Comparison of ENCODE assay signal across 17 cellular contexts in the genomic region with DNA sequence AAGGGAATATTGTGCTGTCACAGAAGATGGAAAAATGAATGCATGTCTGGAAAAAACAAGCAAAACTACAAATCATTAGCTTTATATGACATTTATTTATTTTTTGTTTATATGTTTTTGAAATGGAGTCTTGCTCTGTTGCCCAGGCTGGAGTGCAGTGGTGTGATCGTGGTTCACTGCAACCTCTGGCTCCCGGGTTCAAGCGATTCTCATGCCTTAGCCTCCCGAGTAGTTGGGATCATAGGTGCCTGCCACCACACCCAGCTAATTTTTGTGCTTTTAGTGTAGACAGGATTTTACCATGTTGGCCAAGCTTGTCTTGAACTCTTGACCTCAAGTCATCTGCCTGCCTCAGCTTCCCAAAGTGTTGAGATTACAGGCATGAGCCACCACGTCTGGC. TPM values are rescaled to one million over a fixed set of nuclear protein-coding genes. Genes with fewer than 3 reads are reported as not detected.
DNase-seq lines count a peak whose midpoint lies in the region; ATAC-seq and TF ChIP-seq lines count a peak whose summit lies in the region.
"Had no signal": no experiment of that assay in that cellular context is flagged by ENCODE, and none has a peak within 500 bp of the region (broad histone marks: within the 10 kb centered on the region; RNA-seq: fewer than 3 reads in every experiment).

No MANE protein-coding gene starts in this region.

- peaks cover 36% of the 10 kb centered on the region for H3K4me1 Mint-ChIP-seq in activated CD4-positive, alpha-beta T cell treated with anti-CD3 and anti-CD28 coated beads, Interleukin-2, amount 10 ng/mL, durations not matched to agents 24 days and 14 days
- peaks cover 23% of the 10 kb centered on the region for H3K4me1 Mint-ChIP-seq in activated T-helper 2 cell treated with anti-CD3 and anti-CD28 coated beads, Interferon-gamma antibody, Interleukin-2, Interleukin-4, amounts not matched to agents 10 μg/mL and 5 μg/mL and 100 μg/mL, durations not matched to agents 14 hours and 24 hours and 36 hours (ENCODE audit: low read depth)
- peaks cover 40 to 55% of the 10 kb centered on the region in 2 donors for H3K4me1 Mint-ChIP-seq in natural killer cell

- WGBS in hepatocyte (ENCODE audit: low lambda C conversion rate, missing lambda C conversion rate): 92% methylated on average over 5 of the region's 5 CpGs

- H3K4me2 ChIP-seq in hepatocyte: no peak overlapping the region
- H3K4me2 ChIP-seq: A549 had no signal

- POLR2A ChIA-PET in HEK293 (lab: Yijun Ruan, JAX): interaction anchor here (0.5 to 0.7 kb wide), 2 partner anchors 28 to 223 kb away, joined by 3 read pairs; no protein-coding TSS in a partner anchor

- peaks cover 4 to 7% of the 10 kb centered on the region in 2 experiments; a peak in 2 of 3 replicates for H3K36me3 ChIP-seq in HEK293 (ENCODE audit: control insufficient read depth in 2 of 2, insufficient read depth in 1 of 2, low read length in 2 of 2)
- no peaks in the 10 kb centered on the region for H3K36me3 ChIP-seq in hepatocyte (replicated peaks; ENCODE audit: insufficient read depth, low read depth)

- no peak for DNase-seq in activated CD4-positive, alpha-beta T cell treated with anti-CD3 and anti-CD28 coated beads, Interleukin-2, amount 10 ng/mL, durations not matched to agents 24 days and 14 days
- DNase-seq in activated CD4-positive, alpha-beta T cell treated with anti-CD3 and anti-CD28 coated beads for 48 hours: no peak
- DNase-seq in activated T-helper 2 cell treated with anti-CD3 and anti-CD28 coated beads, Interferon-gamma antibody, Interleukin-2, Interleukin-4, amounts not matched to agents 10 μg/mL and 5 μg/mL and 100 μg/mL, durations not matched to agents 14 hours and 24 hours and 36 hours (ENCODE audit: low spot score): no peak
- DNase-seq in natural killer cell: no peak
- DNase-seq in left colon: no peak
- no peak for DNase-seq in Kasumi-1 (lab: John Stamatoyannopoulos, UW)
- no peak for DNase-seq in hepatocyte (ENCODE audit: low spot score)
- DNase-seq: activated CD4-positive, CD25-positive, alpha-beta regulatory T cell; aorta; HCEC 1CT; mesenchymal stem cell; NCI-H1436 treated with DMSO at 0.1 percent for 48 hours; retina; RPMI8226; stimulated activated CD4-positive, alpha-beta T cell treated with anti-CD3 and anti-CD28 coated beads, Interleukin-15, amount 100 ng/mL, for 24 hours had no signal

- no peak overlapping the region for H2AFZ ChIP-seq in hepatocyte

- peak overlapping the region; percentile 75 for H3K27ac Mint-ChIP-seq in activated CD4-positive, alpha-beta T cell treated with anti-CD3 and anti-CD28 coated beads, Interleukin-2, amount 10 ng/mL, durations not matched to agents 24 days and 14 days
- peak overlapping the region; percentile 67 for H3K27ac Mint-ChIP-seq in activated T-helper 2 cell treated with anti-CD3 and anti-CD28 coated beads, Interferon-gamma antibody, Interleukin-2, Interleukin-4, amounts not matched to agents 10 μg/mL and 5 μg/mL and 100 μg/mL, durations not matched to agents 14 hours and 24 hours and 36 hours
- H3K27ac Mint-ChIP-seq in natural killer cell: peak overlapping the region; percentile 78 to 89

- no peaks in the 10 kb centered on the region for H3K27me3 ChIP-seq in hepatocyte

- H3K9me2 ChIP-seq in hepatocyte (replicated peaks; ENCODE audit: insufficient read depth): no peaks in the 10 kb centered on the region

- peaks cover 56% of the 10 kb centered on the region for H3K79me2 ChIP-seq in hepatocyte

- no peak overlapping the region for H3K27ac ChIP-seq in HEK293 (ENCODE audit: extremely low read depth, low read depth, low read length)
- H3K27ac ChIP-seq in hepatocyte: no peak overlapping the region
- H3K27ac ChIP-seq: A549 had no signal

- H3K4me3 Mint-ChIP-seq in activated CD4-positive, alpha-beta T cell treated with anti-CD3 and anti-CD28 coated beads, Interleukin-2, amount 10 ng/mL, durations not matched to agents 24 days and 14 days: peak overlapping the region; percentile 36
- peak overlapping the region; percentile 18 for H3K4me3 Mint-ChIP-seq in activated T-helper 2 cell treated with anti-CD3 and anti-CD28 coated beads, Interferon-gamma antibody, Interleukin-2, Interleukin-4, amounts not matched to agents 10 μg/mL and 5 μg/mL and 100 μg/mL, durations not matched to agents 14 hours and 24 hours and 36 hours (ENCODE audit: low read depth)
- H3K4me3 Mint-ChIP-seq in natural killer cell: peak overlapping the region; percentile 72

- H3K9me3 Mint-ChIP-seq in activated CD4-positive, alpha-beta T cell treated with anti-CD3 and anti-CD28 coated beads, Interleukin-2, amount 10 ng/mL, durations not matched to agents 24 days and 14 days: no peaks in the 10 kb centered on the region
- no peaks in the 10 kb centered on the region for H3K9me3 Mint-ChIP-seq in activated T-helper 2 cell treated with anti-CD3 and anti-CD28 coated beads, Interferon-gamma antibody, Interleukin-2, Interleukin-4, amounts not matched to agents 10 μg/mL and 5 μg/mL and 100 μg/mL, durations not matched to agents 14 hours and 24 hours and 36 hours
- H3K9me3 Mint-ChIP-seq in natural killer cell: no peaks in the 10 kb centered on the region

- ATAC-seq in natural killer cell: no peak
- no peak for ATAC-seq in left colon

- H3K4me1 ChIP-seq in HEK293 (ENCODE audit: control insufficient read depth, insufficient read depth, low read length): no peaks in the 10 kb centered on the region; the same call in 1 of the 2 replicates
- no peaks in the 10 kb centered on the region for H3K4me1 ChIP-seq in hepatocyte (ENCODE audit: insufficient read depth)
- H3K4me1 ChIP-seq: A549 had no signal

- no peaks in the 10 kb centered on the region for H4K20me1 ChIP-seq in hepatocyte (ENCODE audit: insufficient read depth, poor library complexity, severe bottlenecking)

- intact Hi-C loops in activated CD4-positive, alpha-beta T cell treated with anti-CD3 and anti-CD28 coated beads, Interleukin-2, amount 10 ng/mL, durations not matched to agents 24 days and 14 days (cut with micrococcal nuclease): no loop called here
- intact Hi-C loops in activated T-helper 2 cell treated with anti-CD3 and anti-CD28 coated beads, Interferon-gamma antibody, Interleukin-2, Interleukin-4, amounts not matched to agents 10 μg/mL and 5 μg/mL and 100 μg/mL, durations not matched to agents 14 hours and 24 hours and 36 hours (cut with micrococcal nuclease): no loop called here
- intact Hi-C loops in natural killer cell (cut with micrococcal nuclease): loop anchor here (2.0 kb wide), 1 partner anchor 16 kb away; the partner anchor contains the start of gene MARF1
- intact Hi-C loops in left colon (cut with DNase I, micrococcal nuclease): no loop called here

- H3K4me3 ChIP-seq in HEK293 (ENCODE audit: low read depth, low read length): no peak overlapping the region
- H3K4me3 ChIP-seq in hepatocyte: no peak overlapping the region
- H3K4me3 ChIP-seq: A549 had no signal

- TF ChIP-seq CTCF in HEK293 (tag by site-specific recombination; IDR thresholded peaks at IDR 0.05): no peak
- TF ChIP-seq CTCF in natural killer cell (IDR thresholded peaks at IDR 0.05): no peak
- TF ChIP-seq CTCF in hepatocyte (IDR thresholded peaks at IDR 0.05; ENCODE audit: poor library complexity): no peak

- H3K27me3 Mint-ChIP-seq in activated CD4-positive, alpha-beta T cell treated with anti-CD3 and anti-CD28 coated beads, Interleukin-2, amount 10 ng/mL, durations not matched to agents 24 days and 14 days: no peaks in the 10 kb centered on the region
- H3K27me3 Mint-ChIP-seq in activated T-helper 2 cell treated with anti-CD3 and anti-CD28 coated beads, Interferon-gamma antibody, Interleukin-2, Interleukin-4, amounts not matched to agents 10 μg/mL and 5 μg/mL and 100 μg/mL, durations not matched to agents 14 hours and 24 hours and 36 hours (ENCODE audit: low read depth): no peaks in the 10 kb centered on the region
- no peaks in the 10 kb centered on the region for H3K27me3 Mint-ChIP-seq in natural killer cell (ENCODE audit: low read depth in 2 of 2)

- peaks cover 43% of the 10 kb centered on the region for H3K36me3 Mint-ChIP-seq in activated CD4-positive, alpha-beta T cell treated with anti-CD3 and anti-CD28 coated beads, Interleukin-2, amount 10 ng/mL, durations not matched to agents 24 days and 14 days (ENCODE audit: low read depth)
- peaks cover 57% of the 10 kb centered on the region for H3K36me3 Mint-ChIP-seq in activated T-helper 2 cell treated with anti-CD3 and anti-CD28 coated beads, Interferon-gamma antibody, Interleukin-2, Interleukin-4, amounts not matched to agents 10 μg/mL and 5 μg/mL and 100 μg/mL, durations not matched to agents 14 hours and 24 hours and 36 hours (ENCODE audit: low read depth)
- H3K36me3 Mint-ChIP-seq in natural killer cell: no peaks in the 10 kb centered on the region

- CTCF ChIA-PET in HEK293 (lab: Yijun Ruan, JAX): interaction anchor here (0.9 to 1.4 kb wide), 2 partner anchors 15 to 46 kb away, joined by 4 read pairs; partner anchors contain the start of gene MARF1

- H3K9me3 ChIP-seq in HEK293 (ENCODE audit: control insufficient read depth, insufficient read depth, low read depth, low read length): no peaks in the 10 kb centered on the region
- H3K9me3 ChIP-seq in hepatocyte (ENCODE audit: low read depth): no peaks in the 10 kb centered on the region
- H3K9me3 ChIP-seq: A549 had no signal

TF ChIP-seq in HEK293, 187 proteins besides CTCF, POLR2A, EP300 and RAD21:
- TF ChIP-seq ZNF423 (tag by site-specific recombination; IDR thresholded peaks at IDR 0.05): no peak
- TF ChIP-seq ZNF121 (tag by site-specific recombination; IDR thresholded peaks at IDR 0.05): peak; percentile 69

RNA-seq across cellular contexts. Expression of gene NDE1, which starts 8.5 kb away (rescaled TPM):
- total RNA-seq in activated CD4-positive, alpha-beta T cell treated with anti-CD3 and anti-CD28 coated beads, Interleukin-2, amount 10 ng/mL, durations not matched to agents 24 days and 14 days: 85.4 and 85.8 TPM in 2 replicates
- 88.8 and 97.7 TPM in 2 replicates for total RNA-seq in activated T-helper 2 cell treated with anti-CD3 and anti-CD28 coated beads, Interferon-gamma antibody, Interleukin-2, Interleukin-4, amounts not matched to agents 10 μg/mL and 5 μg/mL and 100 μg/mL, durations not matched to agents 14 hours and 24 hours and 36 hours
- 100 to 1,000 TPM; 104 to 118 (median 114) TPM for total RNA-seq in natural killer cell
- 10 to 100 TPM; 24.8 to 30.9 TPM for total RNA-seq in left colon
- total RNA-seq in hepatocyte: 11.8 and 13.1 TPM in 2 replicates
- 10.3 TPM in 2 replicates for polyA plus RNA-seq in hepatocyte

RNA-seq across cellular contexts. Expression of gene MARF1, which starts 15.6 kb away (rescaled TPM):
- 55.6 and 56.2 TPM in 2 replicates for total RNA-seq in activated CD4-positive, alpha-beta T cell treated with anti-CD3 and anti-CD28 coated beads, Interleukin-2, amount 10 ng/mL, durations not matched to agents 24 days and 14 days
- total RNA-seq in activated T-helper 2 cell treated with anti-CD3 and anti-CD28 coated beads, Interferon-gamma antibody, Interleukin-2, Interleukin-4, amounts not matched to agents 10 μg/mL and 5 μg/mL and 100 μg/mL, durations not matched to agents 14 hours and 24 hours and 36 hours: 49.9 and 56.4 TPM in 2 replicates
- total RNA-seq in natural killer cell (100 to 1,000 TPM; 127 to 149 (median 140) TPM), left colon (10 to 100 TPM; 54.5 to 85.9 TPM), hepatocyte (12.0 and 15.5 TPM in 2 replicates)
- 7.0 and 8.8 TPM in 2 replicates for polyA plus RNA-seq in hepatocyte

Comparison
In these comparisons a context has a peak if more than half of its experiments do, and no peak if none do; other contexts are left out.
1. H3K4me3 Mint-ChIP-seq: peak in every context shown above with its lines; median percentile 72 in natural killer cell; 36 in activated CD4-positive, alpha-beta T cell treated with anti-CD3 and anti-CD28 coated beads, Interleukin-2, amount 10 ng/mL, durations not matched to agents 24 days and 14 days; 18 in activated T-helper 2 cell treated with anti-CD3 and anti-CD28 coated beads, Interferon-gamma antibody, Interleukin-2, Interleukin-4, amounts not matched to agents 10 μg/mL and 5 μg/mL and 100 μg/mL, durations not matched to agents 14 hours and 24 hours and 36 hours.